In genomic region chr6:150450918-150451317, GRCh38 we compare ENCODE assay signal across 29 cellular contexts.
"Had no signal": no experiment of that assay in that cellular context is flagged by ENCODE, and none has a peak within 500 bp of the region (broad histone marks: within the 10 kb centered on the region; RNA-seq: fewer than 3 reads in every experiment).

No MANE protein-coding gene starts in this region.

- FAIRE-seq: pancreas, urothelium cell line had no signal

- DNase-seq: naive thymus-derived CD4-positive, alpha-beta T cell; natural killer cell; nephron progenitor cell; nucleus accumbens; pancreas; posterior cingulate gyrus; psoas muscle; right cardiac atrium; stimulated activated CD4-positive, alpha-beta T cell treated with anti-CD3 and anti-CD28 coated beads, Interleukin-15, amount 100 ng/mL, for 24 hours; stimulated activated CD4-positive, alpha-beta T cell treated with anti-CD3 and anti-CD28 coated beads, Interleukin-2, amount 100 ng/mL, for 24 hours; stimulated activated CD4-positive, alpha-beta T cell treated with anti-CD3 and anti-CD28 coated beads, Interleukin-2, amount 100 ng/mL, for 48 hours; stimulated activated CD4-positive, alpha-beta T cell treated with anti-CD3 and anti-CD28 coated beads, Interleukin-4, amount 100 ng/mL, for 24 hours; stimulated activated naive B cell treated with anti-CD40 and anti-IgM and Interleukin-4, amounts not matched to agents 10 μg/mL and 1 μg/mL and 100 μg/mL, for 72 hours; stimulated activated naive CD4-positive, alpha-beta T cell treated with Interleukin-2 at 50 U/mL for 16 hours; stomach; thyroid gland; trophoblast cell; upper lobe of left lung had no signal

- H3K4me3 Mint-ChIP-seq: naive thymus-derived CD4-positive, alpha-beta T cell; natural killer cell; nephron progenitor cell; neural crest cell; stimulated activated effector memory CD8-positive, alpha-beta T cell treated with anti-CD3 and anti-CD28 coated beads, Interleukin-12 subunit alpha, Interleukin-12 subunit beta, amount 100 ng/mL, for 72 hours; stimulated activated naive B cell treated with anti-CD40 and anti-IgM and Interleukin-4, amounts not matched to agents 10 μg/mL and 1 μg/mL and 100 μg/mL, for 72 hours; stimulated activated naive CD8-positive, alpha-beta T cell treated with anti-CD3 and anti-CD28 coated beads, Interleukin-15, Interleukin-2, amounts not matched to agents 100 ng/mL and 50 ng/mL, for 24 hours had no signal

- H3K4me1 Mint-ChIP-seq: naive thymus-derived CD4-positive, alpha-beta T cell; natural killer cell; stimulated activated effector memory CD8-positive, alpha-beta T cell treated with anti-CD3 and anti-CD28 coated beads, Interleukin-12 subunit alpha, Interleukin-12 subunit beta, amount 100 ng/mL, for 72 hours had no signal

- H3K27ac Mint-ChIP-seq: naive thymus-derived CD4-positive, alpha-beta T cell; natural killer cell; nephron progenitor cell; progenitor cell of endocrine pancreas; stimulated activated effector memory CD8-positive, alpha-beta T cell treated with anti-CD3 and anti-CD28 coated beads, Interleukin-12 subunit alpha, Interleukin-12 subunit beta, amount 100 ng/mL, for 72 hours; stimulated activated naive B cell treated with anti-CD40 and anti-IgM and Interleukin-4, amounts not matched to agents 10 μg/mL and 1 μg/mL and 100 μg/mL, for 72 hours; stimulated activated naive CD8-positive, alpha-beta T cell treated with anti-CD3 and anti-CD28 coated beads, Interleukin-15, Interleukin-2, amounts not matched to agents 100 ng/mL and 50 ng/mL, for 24 hours had no signal

- H3K36me3 Mint-ChIP-seq: naive thymus-derived CD4-positive, alpha-beta T cell; natural killer cell; stimulated activated effector memory CD8-positive, alpha-beta T cell treated with anti-CD3 and anti-CD28 coated beads, Interleukin-12 subunit alpha, Interleukin-12 subunit beta, amount 100 ng/mL, for 72 hours; stimulated activated naive B cell treated with anti-CD40 and anti-IgM and Interleukin-4, amounts not matched to agents 10 μg/mL and 1 μg/mL and 100 μg/mL, for 72 hours had no signal

- ATAC-seq: naive thymus-derived CD4-positive, alpha-beta T cell; natural killer cell; pancreas; psoas muscle; right cardiac atrium; stimulated activated effector memory CD8-positive, alpha-beta T cell treated with anti-CD3 and anti-CD28 coated beads, Interleukin-12 subunit alpha, Interleukin-12 subunit beta, amount 100 ng/mL, for 72 hours; stimulated activated naive B cell treated with anti-CD40 and anti-IgM and Interleukin-4, amounts not matched to agents 10 μg/mL and 1 μg/mL and 100 μg/mL, for 72 hours had no signal

- H3K9me3 Mint-ChIP-seq: natural killer cell; nephron progenitor cell; neural crest cell; stimulated activated effector memory CD8-positive, alpha-beta T cell treated with anti-CD3 and anti-CD28 coated beads, Interleukin-12 subunit alpha, Interleukin-12 subunit beta, amount 100 ng/mL, for 72 hours; stimulated activated naive B cell treated with anti-CD40 and anti-IgM and Interleukin-4, amounts not matched to agents 10 μg/mL and 1 μg/mL and 100 μg/mL, for 72 hours; stimulated activated naive CD8-positive, alpha-beta T cell treated with anti-CD3 and anti-CD28 coated beads, Interleukin-15, Interleukin-2, amounts not matched to agents 100 ng/mL and 50 ng/mL, for 24 hours had no signal

- H3K36me3 ChIP-seq: neutrophil, pancreas, stomach, thoracic aorta, thyroid gland, tibial nerve, upper lobe of left lung, vagina had no signal

- H3K4me1 ChIP-seq: pancreas, psoas muscle, stomach, vagina had no signal

- H3K4me2 ChIP-seq: smooth muscle cell had no signal

- H3K27me3 ChIP-seq: neutrophil, pancreas, stomach, thyroid gland, tibial nerve, upper lobe of left lung, vagina had no signal

- H3K9me3 ChIP-seq: neutrophil, pancreas, psoas muscle, stomach, thoracic aorta, thyroid gland, tibial nerve, upper lobe of left lung, vagina had no signal

- H3K27ac ChIP-seq: neutrophil, pancreas, psoas muscle, skin epidermis, thoracic aorta, tibial nerve, upper lobe of left lung, vagina had no signal

- H3K4me3 ChIP-seq: pancreas, psoas muscle, skin epidermis, smooth muscle cell, stomach, thoracic aorta, thyroid gland, tibial nerve, upper lobe of left lung, vagina had no signal
